In genomic region chr1:87197156-87197555, GRCh38 we compare ENCODE assay signal across 21 cellular contexts.
DNase-seq lines count a peak whose midpoint lies in the region; TF ChIP-seq lines count a peak whose summit lies in the region.
"Had no signal": no experiment of that assay in that cellular context is flagged by ENCODE, and none has a peak within 500 bp of the region (broad histone marks: within the 10 kb centered on the region; RNA-seq: fewer than 3 reads in every experiment).

No MANE protein-coding gene starts in this region.

- H3K9me3 ChIP-seq in MG63, result no peaks in the 10 kb centered on the region
- H3K9me3 ChIP-seq: BE2C, Caco-2, Peyer's patch had no signal

- no peak for TF ChIP-seq CTCF in fibroblast of mammary gland (conservative IDR thresholded peaks at IDR 0.05; ENCODE audit: control insufficient read depth, insufficient read depth, low read depth, low read length)

- no peak overlapping the region for H3K4me3 ChIP-seq in MG63
- no peak overlapping the region for H3K4me3 ChIP-seq in fibroblast of mammary gland (ENCODE audit: control insufficient read depth, low read depth, low read length)
- no peak overlapping the region for H3K4me3 ChIP-seq in skeletal muscle cell (ENCODE audit: low read depth, low read length)
- H3K4me3 ChIP-seq: coronary artery, esophagus muscularis mucosa, neural progenitor cell, Peyer's patch, SK-N-MC had no signal

- H3K27me3 ChIP-seq in MG63, result no peaks in the 10 kb centered on the region
- H3K27me3 ChIP-seq: BE2C, esophagus muscularis mucosa, neural progenitor cell, Peyer's patch had no signal

- DNase-seq in GM03348 (ENCODE audit: low spot score), result peak; percentile 36
- peak; percentile 60 for DNase-seq in MG63
- DNase-seq in fibroblast of mammary gland (ENCODE audit: low read depth), result peak; percentile 72
- peak; percentile 20 for DNase-seq in skeletal muscle cell (ENCODE audit: low read depth)
- DNase-seq in OCI-M2 (lab: John Stamatoyannopoulos, UW; ENCODE audit: unreplicated experiment), result no peak
- no peak for DNase-seq in HT-29 (ENCODE audit: low spot score)
- no peak for DNase-seq in COR-L47 (lab: John Stamatoyannopoulos, UW)
- DNase-seq: activated CD4-positive, alpha-beta T cell treated with anti-CD3 and anti-CD28 coated beads, Interleukin-2, amount 50 U/mL, for 1 hour; activated naive CD8-positive, alpha-beta T cell treated with anti-CD3 and anti-CD28 coated beads, Interleukin-2, amount 10 ng/mL, durations not matched to agents 7 days and 5 days; BE2C; Caco-2; DND-41; GOT3; NCI-H1417 treated with DMSO at 0.1 percent for 48 hours; NCI-H524; Peyer's patch; posterior cingulate gyrus had no signal

- H3K36me3 ChIP-seq in MG63, result no peaks in the 10 kb centered on the region
- H3K36me3 ChIP-seq: BE2C, esophagus muscularis mucosa, Peyer's patch had no signal

Comparison
In these comparisons a context has a peak if more than half of its experiments do, and no peak if none do; other contexts are left out.
1. DNase-seq: peak in GM03348 (single experiment), MG63 (single experiment), fibroblast of mammary gland (single experiment) and skeletal muscle cell (single experiment); none in OCI-M2 (single experiment), HT-29 (single experiment) and COR-L47 (single experiment).